In genomic region chr5:145825751-145826180, GRCh38 we compare ENCODE assay signal across 8 cellular contexts. TPM values are rescaled to one million over a fixed set of nuclear protein-coding genes. Genes with fewer than 3 reads are reported as not detected.
DNase-seq lines count a peak whose midpoint lies in the region; ATAC-seq and TF ChIP-seq lines count a peak whose summit lies in the region.

No MANE protein-coding gene starts in this region.

- no peaks in the 10 kb centered on the region for H3K27me3 ChIP-seq in esophagus squamous epithelium

- no peak for TF ChIP-seq POLR2A in esophagus squamous epithelium (IDR thresholded peaks at IDR 0.05)

- DNase-seq in D341Med (ENCODE audit: low spot score) (peak; percentile 41), RKO (ENCODE audit: low spot score) (peak; percentile 79), esophagus squamous epithelium (lab: John Stamatoyannopoulos, UW) (no peak), progenitor cell of endocrine pancreas (ENCODE audit: low spot score, unreplicated experiment) (no peak), ecto neural progenitor cell (ENCODE audit: low spot score) (no peak)
- peak; percentile 63 for DNase-seq in Jurkat, Clone E6-1 (ENCODE audit: low read depth, low spot score)

- H3K4me3 ChIP-seq in Jurkat, Clone E6-1 (ENCODE audit: low read length): no peak overlapping the region
- H3K4me3 ChIP-seq in esophagus squamous epithelium: no peak overlapping the region

- H3K9me3 ChIP-seq in esophagus squamous epithelium: no peaks in the 10 kb centered on the region

- H3K4me3 Mint-ChIP-seq in progenitor cell of endocrine pancreas (ENCODE audit: low read depth): no peak overlapping the region

- no peaks in the 10 kb centered on the region for H3K27me3 Mint-ChIP-seq in progenitor cell of endocrine pancreas

- peaks cover 3% of the 10 kb centered on the region for H3K36me3 Mint-ChIP-seq in progenitor cell of endocrine pancreas (ENCODE audit: insufficient read depth)

- TF ChIP-seq CTCF in esophagus squamous epithelium (IDR thresholded peaks at IDR 0.05): peak; percentile 44 to 80 (median 66)
- peak; percentile 80 for TF ChIP-seq CTCF in progenitor cell of endocrine pancreas (IDR thresholded peaks at IDR 0.05; ENCODE audit: unreplicated experiment)

- ATAC-seq in GM19452 (IDR thresholded peaks at IDR 0.05; ENCODE audit: unreplicated experiment) (peak; percentile 77), esophagus mucosa (no peak)

- H3K9me3 Mint-ChIP-seq in progenitor cell of endocrine pancreas (ENCODE audit: low read depth): no peaks in the 10 kb centered on the region

- intact Hi-C loops in esophagus squamous epithelium (cut with DNase I): loop anchor here (10.0 kb wide), 1 partner anchor 141 kb away; no protein-coding TSS in a partner anchor

- H3K36me3 ChIP-seq in esophagus squamous epithelium: no peaks in the 10 kb centered on the region

- H3K4me1 ChIP-seq in esophagus squamous epithelium: peaks cover 0 to 24% (median 1%) of the 10 kb centered on the region in 3 donors

- peaks cover 8% of the 10 kb centered on the region for H3K4me1 Mint-ChIP-seq in progenitor cell of endocrine pancreas (ENCODE audit: low read depth)

- no peak overlapping the region for H3K27ac Mint-ChIP-seq in progenitor cell of endocrine pancreas

- no peak overlapping the region for H3K27ac ChIP-seq in esophagus squamous epithelium

- WGBS in esophagus squamous epithelium, 2 donors: 66 to 68% methylated on average over 3 of the region's 3 CpGs

RNA-seq across cellular contexts. Expression of gene PRELID2, which starts 9.4 kb away (rescaled TPM):
- not detected for polyA plus RNA-seq in Jurkat, Clone E6-1 (2012; ENCODE audit: insufficient read depth, insufficient read length)
- total RNA-seq in esophagus squamous epithelium (10 to 100 TPM in 1 of 4 donors, 1 to 10 TPM in 2, under 1 TPM in 1; 0.68 to 12.6 (median 6.5) TPM), progenitor cell of endocrine pancreas (21.2 and 21.4 TPM in 2 replicates), esophagus mucosa (4.8 TPM)

RNA-seq across cellular contexts. Expression of gene GRXCR2, which starts 47.0 kb away (rescaled TPM):
- not detected for polyA plus RNA-seq in Jurkat, Clone E6-1 (2012; ENCODE audit: insufficient read depth, insufficient read length)
- total RNA-seq in esophagus squamous epithelium (not detected), progenitor cell of endocrine pancreas (not detected in 2 replicates), esophagus mucosa (not detected)

Comparison
In these comparisons a context has a peak if more than half of its experiments do, and no peak if none do; other contexts are left out.
1. DNase-seq: peak in D341Med (single experiment), Jurkat, Clone E6-1 (single experiment) and RKO (single experiment); none in esophagus squamous epithelium (single experiment), progenitor cell of endocrine pancreas (single experiment) and ecto neural progenitor cell (single experiment).